In the genomic region with DNA sequence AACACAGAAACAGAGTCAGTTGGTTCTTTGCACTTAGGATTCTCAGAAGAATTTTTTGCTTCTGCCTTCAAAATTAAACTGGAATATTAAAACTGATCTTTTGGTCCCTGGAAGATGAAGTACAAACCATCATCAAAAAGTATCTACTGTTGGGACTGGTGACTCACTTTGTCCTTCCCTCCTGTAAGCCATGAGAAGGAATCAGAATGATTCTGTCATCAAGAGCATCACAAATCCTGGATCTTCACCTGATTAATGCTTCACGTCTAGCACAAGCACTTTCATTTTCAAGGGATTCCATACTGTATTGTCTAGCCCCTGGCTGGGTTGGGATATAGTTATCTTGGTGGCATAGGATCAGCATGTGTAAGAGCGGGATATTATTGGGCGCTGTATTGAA, we compare ENCODE assay signal across 21 cellular contexts.
DNase-seq lines count a peak whose midpoint lies in the region; ATAC-seq and TF ChIP-seq lines count a peak whose summit lies in the region.
"Had no signal": no experiment of that assay in that cellular context is flagged by ENCODE, and none has a peak within 500 bp of the region (broad histone marks: within the 10 kb centered on the region; RNA-seq: fewer than 3 reads in every experiment).

No MANE protein-coding gene starts in this region.

- no peaks in the 10 kb centered on the region for H3K79me1 ChIP-seq in IMR-90 (ENCODE audit: low read depth in 1 of 2, low read length in 2 of 2)

- H4K20me1 ChIP-seq in IMR-90 (ENCODE audit: insufficient read depth, low read length), result no peaks in the 10 kb centered on the region
- no peaks in the 10 kb centered on the region for H4K20me1 ChIP-seq in hepatocyte (ENCODE audit: insufficient read depth, poor library complexity, severe bottlenecking)
- no peaks in the 10 kb centered on the region for H4K20me1 ChIP-seq in smooth muscle cell (ENCODE audit: low read depth)

- H3K14ac ChIP-seq in IMR-90 (replicated peaks; ENCODE audit: low read depth, low read length), result peak overlapping the region; percentile 73

- H2BK15ac ChIP-seq in IMR-90 (ENCODE audit: low read depth, low read length), result peak overlapping the region; percentile 72; the same call in 1 of the 3 replicates

- peak overlapping the region; percentile 98 for H3K18ac ChIP-seq in IMR-90 (ENCODE audit: low read depth, low read length)

- peak overlapping the region; percentile 45 for H2AK5ac ChIP-seq in IMR-90 (ENCODE audit: low read depth, low read length)

- no TSS peak for BruUV-seq in IMR-90 (replicated peaks; lab: Mats Ljungman, UMichigan)

- H2AFZ ChIP-seq in IMR-90 (replicated peaks; ENCODE audit: low read length, poor library complexity) (no peak overlapping the region), hepatocyte (no peak overlapping the region), smooth muscle cell (ENCODE audit: low read depth) (no peak overlapping the region)

- no peak overlapping the region for H3K56ac ChIP-seq in IMR-90 (ENCODE audit: extremely low read depth, insufficient read depth, low read length)

- peaks cover 6% of the 10 kb centered on the region; the same call in 1 of the 2 replicates for H3K9me1 ChIP-seq in IMR-90 (ENCODE audit: insufficient read depth, low read length)

- no peaks in the 10 kb centered on the region for H3K36me3 ChIP-seq in IMR-90 (ENCODE audit: control insufficient read depth, insufficient read depth, low read length)
- H3K36me3 ChIP-seq in RWPE2 (ENCODE audit: low read depth), result no peaks in the 10 kb centered on the region
- no peaks in the 10 kb centered on the region for H3K36me3 ChIP-seq in hepatocyte (replicated peaks; ENCODE audit: insufficient read depth, low read depth)
- H3K36me3 ChIP-seq in smooth muscle cell (ENCODE audit: low read depth), result no peaks in the 10 kb centered on the region
- H3K36me3 ChIP-seq: heart left ventricle, right lobe of liver, stomach, tibial artery had no signal

- CTCF ChIA-PET in IMR-90 (lab: Yijun Ruan, JAX), result no interaction called here

- H4K5ac ChIP-seq in IMR-90 (ENCODE audit: low read depth, low read length), result peak overlapping the region; percentile 45

- ATAC-seq in IMR-90 (ENCODE audit: low read depth) (no peak), RWPE2 (ENCODE audit: low read depth) (no peak), HG02884 (IDR thresholded peaks at IDR 0.05; ENCODE audit: unreplicated experiment) (no peak)
- ATAC-seq: activated T-helper 17 cell treated with anti-CD3 and anti-CD28 coated beads, Interleukin-2, amount 50 U/mL, for 72 hours; heart left ventricle; right lobe of liver; WTC11 had no signal

- H2AK9ac ChIP-seq in IMR-90 (replicated peaks; ENCODE audit: low read depth, low read length, poor library complexity), result no peak overlapping the region

- H3K4me3 ChIP-seq in IMR-90 (ENCODE audit: insufficient read depth, low read depth, low read length), result no peak overlapping the region
- H3K4me3 ChIP-seq in RWPE2 (ENCODE audit: severe bottlenecking), result no peak overlapping the region
- no peak overlapping the region for H3K4me3 ChIP-seq in hepatocyte
- no peak overlapping the region for H3K4me3 ChIP-seq in smooth muscle cell
- H3K4me3 ChIP-seq: heart left ventricle, right lobe of liver, stomach, tibial artery had no signal

- no peak overlapping the region for H3K23ac ChIP-seq in IMR-90 (ENCODE audit: low read depth, low read length)

- peaks cover 12% of the 10 kb centered on the region for H3K4me1 ChIP-seq in IMR-90 (ENCODE audit: control insufficient read depth, insufficient read depth, low read length)
- peaks cover 33% of the 10 kb centered on the region for H3K4me1 ChIP-seq in RWPE2 (ENCODE audit: insufficient read depth, poor library complexity, severe bottlenecking)
- peaks cover 12% of the 10 kb centered on the region for H3K4me1 ChIP-seq in hepatocyte (ENCODE audit: insufficient read depth)
- H3K4me1 ChIP-seq in smooth muscle cell (ENCODE audit: low read depth), result peaks cover 6% of the 10 kb centered on the region

- TF ChIP-seq CTCF in IMR-90 (conservative IDR thresholded peaks at IDR 0.05; ENCODE audit: low read depth, low read length), result no peak
- TF ChIP-seq CTCF in RWPE2 (IDR thresholded peaks at IDR 0.05; ENCODE audit: poor library complexity, severe bottlenecking), result no peak
- no peak for TF ChIP-seq CTCF in hepatocyte (IDR thresholded peaks at IDR 0.05; ENCODE audit: poor library complexity)
- TF ChIP-seq CTCF in smooth muscle cell (IDR thresholded peaks at IDR 0.05; ENCODE audit: borderline replicate concordance, insufficient read depth, poor library complexity, severe bottlenecking), result no peak

- H3K4me2 ChIP-seq in IMR-90 (ENCODE audit: low read depth, low read length) (no peak overlapping the region), hepatocyte (no peak overlapping the region), smooth muscle cell (peak overlapping the region; percentile 72)

- H3K9ac ChIP-seq in IMR-90 (ENCODE audit: low read depth, low read length) (no peak overlapping the region), smooth muscle cell (ENCODE audit: low read depth) (peak overlapping the region; percentile 82)

- H3K27me3 ChIP-seq in IMR-90 (ENCODE audit: control insufficient read depth, insufficient read depth, low read length), result no peaks in the 10 kb centered on the region
- H3K27me3 ChIP-seq in RWPE2 (ENCODE audit: insufficient read depth, poor library complexity, severe bottlenecking), result no peaks in the 10 kb centered on the region
- H3K27me3 ChIP-seq in hepatocyte, result no peaks in the 10 kb centered on the region
- no peaks in the 10 kb centered on the region for H3K27me3 ChIP-seq in smooth muscle cell (ENCODE audit: low read depth)
- H3K27me3 ChIP-seq: heart left ventricle, right lobe of liver, stomach, tibial artery had no signal

- H2BK5ac ChIP-seq in IMR-90 (ENCODE audit: low read depth, low read length, poor library complexity, severe bottlenecking), result peak overlapping the region; percentile 98

- intact Hi-C loops in IMR-90 (cut with micrococcal nuclease), result loop anchor here (10.0 kb wide), 1 partner anchor 120 kb away; no protein-coding TSS in a partner anchor

- in situ Hi-C loops in IMR-90 (cut with MboI; ENCODE audit: low sequenced_read_pairs), result no loop called here

- no peaks in the 10 kb centered on the region for H3K79me2 ChIP-seq in hepatocyte
- no peaks in the 10 kb centered on the region for H3K79me2 ChIP-seq in smooth muscle cell (ENCODE audit: low read depth)

- POLR2A ChIA-PET in IMR-90 (lab: Charles Lee; ENCODE audit: unreplicated experiment), result no interaction called here

- H4K91ac ChIP-seq in IMR-90 (ENCODE audit: insufficient read depth, low read depth, low read length), result peak overlapping the region; percentile 53

- WGBS in IMR-90 (ENCODE audit: extremely low coverage in 2 of 2, insufficient read length in 1 of 2), 2 experiments, result 100% methylated on average over 2 of the region's 3 CpGs; no CpG with 5 or more reads in 1 of the 2 experiments
- 94% methylated on average over 3 of the region's 3 CpGs for WGBS in hepatocyte (ENCODE audit: low lambda C conversion rate, missing lambda C conversion rate)
- 90% methylated on average over 3 of the region's 3 CpGs for WGBS in smooth muscle cell (ENCODE audit: low lambda C conversion rate)

- peaks cover 18% of the 10 kb centered on the region for H3F3A ChIP-seq in smooth muscle cell (ENCODE audit: low read depth)

- no peak for TF ChIP-seq POLR2A in IMR-90 (IDR thresholded peaks at IDR 0.05; ENCODE audit: low read depth, low read length)

- peak overlapping the region; percentile 74; the same call in 1 of the 2 replicates for H3K4ac ChIP-seq in IMR-90 (ENCODE audit: low read depth, low read length)

- peak overlapping the region; percentile 75 for H2BK120ac ChIP-seq in IMR-90 (ENCODE audit: low read depth, low read length)

- DNase-seq in IMR-90 (no peak), RWPE2 (ENCODE audit: low spot score) (no peak), hepatocyte (ENCODE audit: low spot score) (no peak), smooth muscle cell (lab: John Stamatoyannopoulos, UW; ENCODE audit: unreplicated experiment) (no peak), Ammon's horn (ENCODE audit: low spot score) (no peak)
- no peak for DNase-seq in activated CD4-positive, CD25-positive, alpha-beta regulatory T cell (lab: John Stamatoyannopoulos, UW)
- DNase-seq: activated naive CD8-positive, alpha-beta T cell treated with anti-CD3 and anti-CD28 coated beads, Interleukin-2, amount 10 ng/mL, durations not matched to agents 7 days and 5 days; CD4-positive, alpha-beta memory T cell; cerebellar nuclear complex; heart left ventricle; KBM-7; NCI-H146; NCI-H524 treated with DMSO at 0.1 percent for 48 hours; posterior cingulate gyrus; right lobe of liver; stomach; T-helper 9 cell; tibial artery had no signal

- peak overlapping the region; percentile 95; the same call in 1 of the 2 replicates for H3K27ac ChIP-seq in IMR-90 (ENCODE audit: insufficient read depth, low read length)
- H3K27ac ChIP-seq in RWPE2 (ENCODE audit: poor library complexity, severe bottlenecking), result peak overlapping the region; percentile 96
- peak overlapping the region; percentile 93 for H3K27ac ChIP-seq in hepatocyte
- peak overlapping the region; percentile 95 for H3K27ac ChIP-seq in smooth muscle cell (ENCODE audit: low read depth)
- H3K27ac ChIP-seq: right lobe of liver had no signal

- peak overlapping the region; percentile 82 for H2BK20ac ChIP-seq in IMR-90 (ENCODE audit: low read depth, low read length)

- TF ChIP-seq RAD21 in IMR-90 (IDR thresholded peaks at IDR 0.05; ENCODE audit: low read length), result no peak

- no peaks in the 10 kb centered on the region for H3K9me2 ChIP-seq in hepatocyte (replicated peaks; ENCODE audit: insufficient read depth)

- H3K9me3 ChIP-seq in IMR-90 (ENCODE audit: control insufficient read depth, insufficient read depth, low read length) (no peaks in the 10 kb centered on the region), RWPE2 (ENCODE audit: severe bottlenecking) (no peaks in the 10 kb centered on the region), hepatocyte (ENCODE audit: low read depth) (no peaks in the 10 kb centered on the region), smooth muscle cell (replicated peaks; ENCODE audit: low read depth) (no peaks in the 10 kb centered on the region)
- H3K9me3 ChIP-seq: right lobe of liver had no signal

- peak overlapping the region in 1 of 2 experiments; percentile 67; a peak in 2 of 4 replicates for H4K8ac ChIP-seq in IMR-90 (ENCODE audit: low read depth in 2 of 2, low read length in 2 of 2)

- dilution Hi-C loops in IMR-90 (cut with HindIII; ENCODE audit: low sequenced_read_pairs, unreplicated experiment), result no loop called here

TF ChIP-seq in IMR-90, 13 proteins besides CTCF, POLR2A, EP300 and RAD21 (continues in another document):
- TF ChIP-seq, protein P1, sequence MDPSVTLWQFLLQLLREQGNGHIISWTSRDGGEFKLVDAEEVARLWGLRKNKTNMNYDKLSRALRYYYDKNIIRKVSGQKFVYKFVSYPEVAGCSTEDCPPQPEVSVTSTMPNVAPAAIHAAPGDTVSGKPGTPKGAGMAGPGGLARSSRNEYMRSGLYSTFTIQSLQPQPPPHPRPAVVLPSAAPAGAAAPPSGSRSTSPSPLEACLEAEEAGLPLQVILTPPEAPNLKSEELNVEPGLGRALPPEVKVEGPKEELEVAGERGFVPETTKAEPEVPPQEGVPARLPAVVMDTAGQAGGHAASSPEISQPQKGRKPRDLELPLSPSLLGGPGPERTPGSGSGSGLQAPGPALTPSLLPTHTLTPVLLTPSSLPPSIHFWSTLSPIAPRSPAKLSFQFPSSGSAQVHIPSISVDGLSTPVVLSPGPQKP (IDR thresholded peaks at IDR 0.05; ENCODE audit: borderline replicate concordance, low read depth, low read length), result no peak
- no peak for TF ChIP-seq BHLHE40 (IDR thresholded peaks at IDR 0.05; ENCODE audit: low read depth, low read length)
